Comparison of ENCODE assay signal across 18 cellular contexts in genomic region chr2:226622484-226622883, GRCh38.
DNase-seq lines count a peak whose midpoint lies in the region; ATAC-seq and TF ChIP-seq lines count a peak whose summit lies in the region.
"Had no signal": no experiment of that assay in that cellular context is flagged by ENCODE, and none has a peak within 500 bp of the region (broad histone marks: within the 10 kb centered on the region; RNA-seq: fewer than 3 reads in every experiment).

No MANE protein-coding gene starts in this region.

- POLR2A ChIA-PET in PC-3 (lab: Charles Lee; ENCODE audit: unreplicated experiment), result no interaction called here

- BruUV-seq in PC-3 (replicated peaks; lab: Mats Ljungman, UMichigan), result no TSS peak

- H3K9me2 ChIP-seq in GM23338 (ENCODE audit: insufficient read depth), result no peaks in the 10 kb centered on the region
- no peaks in the 10 kb centered on the region for H3K9me2 ChIP-seq in PC-3 (replicated peaks; ENCODE audit: low read length)

- H4K20me1 ChIP-seq in GM23338 (replicated peaks; ENCODE audit: insufficient read depth), result no peaks in the 10 kb centered on the region
- no peaks in the 10 kb centered on the region for H4K20me1 ChIP-seq in PC-3 (ENCODE audit: low read length)
- no peaks in the 10 kb centered on the region for H4K20me1 ChIP-seq in neural progenitor cell (ENCODE audit: low read depth)

- H3K79me2 ChIP-seq in GM23338 (replicated peaks; ENCODE audit: insufficient read depth) (no peaks in the 10 kb centered on the region), PC-3 (ENCODE audit: low read length) (no peaks in the 10 kb centered on the region), neural progenitor cell (ENCODE audit: low read depth) (no peaks in the 10 kb centered on the region)

- no peak overlapping the region for H3K4me3 ChIP-seq in GM23338
- no peak overlapping the region for H3K4me3 ChIP-seq in PC-3 (ENCODE audit: low read length)
- H3K4me3 ChIP-seq in neural progenitor cell, result no peak overlapping the region
- H3K4me3 ChIP-seq: colonic mucosa, ovary had no signal

- peak; percentile 38 to 53 for TF ChIP-seq CTCF in GM23338 (conservative IDR thresholded peaks at IDR 0.05; ENCODE audit: low read depth in 2 of 2)
- peak; percentile 56 for TF ChIP-seq CTCF in PC-3 (conservative IDR thresholded peaks at IDR 0.05; ENCODE audit: low read depth, low read length)
- TF ChIP-seq CTCF in endothelial cell (IDR thresholded peaks at IDR 0.05; ENCODE audit: unreplicated experiment), result peak; percentile 35
- TF ChIP-seq CTCF in neural progenitor cell (IDR thresholded peaks at IDR 0.05), result peak; percentile 31

- H3K36me3 ChIP-seq in GM23338 (ENCODE audit: insufficient read depth) (no peaks in the 10 kb centered on the region), PC-3 (ENCODE audit: low read depth, low read length) (no peaks in the 10 kb centered on the region), neural progenitor cell (no peaks in the 10 kb centered on the region)
- H3K36me3 ChIP-seq: BE2C, colonic mucosa, ovary had no signal

- no peaks in the 10 kb centered on the region for H3K9me3 ChIP-seq in PC-3 (ENCODE audit: low read length)
- H3K9me3 ChIP-seq in neural progenitor cell (ENCODE audit: low read depth), result no peaks in the 10 kb centered on the region
- H3K9me3 ChIP-seq: BE2C, colonic mucosa, ovary had no signal

- no peaks in the 10 kb centered on the region for H3K36me3 Mint-ChIP-seq in GM23338 (ENCODE audit: low read depth)
- no peaks in the 10 kb centered on the region for H3K36me3 Mint-ChIP-seq in endothelial cell (ENCODE audit: low read depth, unreplicated experiment)
- H3K36me3 Mint-ChIP-seq in neural progenitor cell, result no peaks in the 10 kb centered on the region

- H3K27ac Mint-ChIP-seq in GM23338 (no peak overlapping the region), endothelial cell (ENCODE audit: unreplicated experiment) (no peak overlapping the region), neural progenitor cell (no peak overlapping the region)
- H3K27ac Mint-ChIP-seq: activated CD4-positive, alpha-beta T cell treated with anti-CD3 and anti-CD28 coated beads, Interleukin-2, amount 10 ng/mL, durations not matched to agents 24 days and 14 days; activated T-cell treated with anti-CD3 and anti-CD28 coated beads, Interleukin-2, amount 50 U/mL, for 24 hours had no signal

- H3K9me3 Mint-ChIP-seq in GM23338, result no peaks in the 10 kb centered on the region
- no peaks in the 10 kb centered on the region for H3K9me3 Mint-ChIP-seq in endothelial cell (ENCODE audit: unreplicated experiment)
- H3K9me3 Mint-ChIP-seq in neural progenitor cell, result no peaks in the 10 kb centered on the region
- H3K9me3 Mint-ChIP-seq: activated T-cell treated with anti-CD3 and anti-CD28 coated beads, Interleukin-2, amount 50 U/mL, for 24 hours had no signal

- DNase-seq in GM23338 (ENCODE audit: low spot score) (peak; percentile 50), PC-3 (peak; percentile 55), endothelial cell (ENCODE audit: low spot score) (no peak), neural progenitor cell (ENCODE audit: low spot score) (no peak), NCI-H1092 (lab: John Stamatoyannopoulos, UW) (no peak), middle frontal gyrus (ENCODE audit: extremely low spot score, low spot score) (no peak), NCI-H2107 treated with DMSO at 0.1 percent for 48 hours (lab: John Stamatoyannopoulos, UW; ENCODE audit: unreplicated experiment) (no peak), NCI-H2081 treated with DMSO at 0.1 percent for 48 hours (lab: John Stamatoyannopoulos, UW) (no peak)
- DNase-seq: activated CD4-positive, alpha-beta T cell treated with anti-CD3 and anti-CD28 coated beads, Interleukin-2, amount 10 ng/mL, durations not matched to agents 24 days and 14 days; activated T-cell treated with anti-CD3 and anti-CD28 coated beads, Interleukin-2, amount 50 U/mL, for 24 hours; BE2C; colonic mucosa; mesenchymal stem cell; NCI-H1930; ovary; substantia nigra; T-helper 9 cell had no signal

- peak; percentile 57 for ATAC-seq in GM23338
- ATAC-seq in PC-3, result peak; percentile 71
- ATAC-seq: Right ventricle myocardium inferior had no signal

- H2AFZ ChIP-seq in GM23338 (no peak overlapping the region), PC-3 (ENCODE audit: low read length) (no peak overlapping the region), neural progenitor cell (replicated peaks) (no peak overlapping the region)

- no peak overlapping the region for H3K9ac ChIP-seq in PC-3 (ENCODE audit: low read length)
- no peak overlapping the region for H3K9ac ChIP-seq in neural progenitor cell

- CTCF ChIA-PET in PC-3 (lab: Charles Lee), result interaction anchor here (0.7 kb wide), 2 partner anchors 440 to 591 kb away, joined by 4 to 5 read pairs; no protein-coding TSS in a partner anchor

- H3K27me3 ChIP-seq in GM23338 (ENCODE audit: insufficient read depth) (no peaks in the 10 kb centered on the region), PC-3 (ENCODE audit: low read length) (no peaks in the 10 kb centered on the region), neural progenitor cell (no peaks in the 10 kb centered on the region)
- H3K27me3 ChIP-seq: BE2C, colonic mucosa, ovary had no signal

- H3K4me3 Mint-ChIP-seq in GM23338 (no peak overlapping the region), endothelial cell (ENCODE audit: unreplicated experiment) (no peak overlapping the region), neural progenitor cell (no peak overlapping the region)
- H3K4me3 Mint-ChIP-seq: activated CD4-positive, alpha-beta T cell treated with anti-CD3 and anti-CD28 coated beads, Interleukin-2, amount 10 ng/mL, durations not matched to agents 24 days and 14 days; activated T-cell treated with anti-CD3 and anti-CD28 coated beads, Interleukin-2, amount 50 U/mL, for 24 hours had no signal

- H3K27me3 Mint-ChIP-seq in GM23338 (ENCODE audit: insufficient read depth, low read depth, poor library complexity) (peaks cover 1% of the 10 kb centered on the region), endothelial cell (ENCODE audit: unreplicated experiment) (peaks cover 4% of the 10 kb centered on the region), neural progenitor cell (ENCODE audit: insufficient read depth, low read depth) (peaks cover 2% of the 10 kb centered on the region)

- no peak overlapping the region for H3K4me2 ChIP-seq in GM23338
- H3K4me2 ChIP-seq in PC-3 (ENCODE audit: low read length), result no peak overlapping the region
- H3K4me2 ChIP-seq in neural progenitor cell, result no peak overlapping the region

- intact Hi-C loops in PC-3 (cut with micrococcal nuclease), result no loop called here

- H3K4me1 Mint-ChIP-seq in GM23338, result no peaks in the 10 kb centered on the region
- H3K4me1 Mint-ChIP-seq in endothelial cell (ENCODE audit: unreplicated experiment), result no peaks in the 10 kb centered on the region
- peaks cover 3% of the 10 kb centered on the region for H3K4me1 Mint-ChIP-seq in neural progenitor cell
- H3K4me1 Mint-ChIP-seq: activated CD4-positive, alpha-beta T cell treated with anti-CD3 and anti-CD28 coated beads, Interleukin-2, amount 10 ng/mL, durations not matched to agents 24 days and 14 days had no signal

- no peaks in the 10 kb centered on the region for H3F3A ChIP-seq in GM23338 (replicated peaks; ENCODE audit: low read depth)
- no peaks in the 10 kb centered on the region for H3F3A ChIP-seq in PC-3 (ENCODE audit: low read length, unreplicated experiment)
- H3F3A ChIP-seq in neural progenitor cell (ENCODE audit: low read depth), result no peaks in the 10 kb centered on the region

- H3K4me1 ChIP-seq in GM23338 (ENCODE audit: insufficient read depth) (no peaks in the 10 kb centered on the region), PC-3 (ENCODE audit: insufficient read depth, low read length) (no peaks in the 10 kb centered on the region), neural progenitor cell (no peaks in the 10 kb centered on the region)
- H3K4me1 ChIP-seq: BE2C, colonic mucosa had no signal

- H3K27ac ChIP-seq in GM23338 (ENCODE audit: low read depth) (no peak overlapping the region), PC-3 (ENCODE audit: low read length) (no peak overlapping the region), neural progenitor cell (no peak overlapping the region)
- H3K27ac ChIP-seq: colonic mucosa, ovary had no signal

TF ChIP-seq in GM23338, 12 proteins besides CTCF, POLR2A, EP300 and RAD21:
- no peak for TF ChIP-seq POLR2AphosphoS5 (IDR thresholded peaks at IDR 0.05; ENCODE audit: low read depth)

Comparison
In these comparisons a context has a peak if more than half of its experiments do, and no peak if none do; other contexts are left out.
1. DNase-seq: peak in GM23338 (single experiment) and PC-3 (single experiment); none in endothelial cell (single experiment), neural progenitor cell (single experiment), NCI-H1092 (single experiment), middle frontal gyrus (single experiment), NCI-H2107 treated with DMSO at 0.1 percent for 48 hours (single experiment) and NCI-H2081 treated with DMSO at 0.1 percent for 48 hours (single experiment).
2. Peak in every context shown above with its lines, with median percentiles within 50 percentile points of each other: CTCF ChIP-seq.